Comparison of ENCODE assay signal across 20 cellular contexts in genomic region chr16:11990672-11991390, GRCh38. TPM values are rescaled to one million over a fixed set of nuclear protein-coding genes. Genes with fewer than 3 reads are reported as not detected.
DNase-seq lines count a peak whose midpoint lies in the region; ATAC-seq, FAIRE-seq and TF ChIP-seq lines count a peak whose summit lies in the region.
"Had no signal": no experiment of that assay in that cellular context is flagged by ENCODE, and none has a peak within 500 bp of the region (broad histone marks: within the 10 kb centered on the region; RNA-seq: fewer than 3 reads in every experiment).

No MANE protein-coding gene starts in this region.

- H4K8ac ChIP-seq in neuronal stem cell (ENCODE audit: low read depth, low read length), result no peak overlapping the region

- H3K36me3 ChIP-seq in HepG2 (replicated peaks in 1 of 2; ENCODE audit: control insufficient read depth in 1 of 2, insufficient read depth in 2 of 2, low read length in 2 of 2) (no peaks in the 10 kb centered on the region), right lobe of liver (no peaks in the 10 kb centered on the region), neuronal stem cell (replicated peaks in 1 of 2; ENCODE audit: control insufficient read depth in 2 of 2, insufficient read depth in 2 of 2, low read length in 2 of 2) (no peaks in the 10 kb centered on the region)
- H3K36me3 ChIP-seq: gastrocnemius medialis, thoracic aorta, WERI-Rb-1 had no signal

- 81% methylated on average over 11 of the region's 11 CpGs for WGBS in HepG2 (ENCODE audit: low lambda C conversion rate)
- 65% methylated on average over 10 of the region's 11 CpGs for WGBS in right lobe of liver (ENCODE audit: insufficient coverage, low coverage, low lambda C conversion rate, missing lambda C conversion rate)
- WGBS in neuronal stem cell (ENCODE audit: extremely low coverage in 2 of 2, insufficient read length in 2 of 2, insufficient replicate concordance in 1 of 2), 2 donors, result no CpG with 5 or more reads among the region's 11 CpGs

- no peak overlapping the region for H3K14ac ChIP-seq in neuronal stem cell (ENCODE audit: low read length)

- no peaks in the 10 kb centered on the region for H4K20me1 ChIP-seq in HepG2 (ENCODE audit: insufficient read depth, low read length)

- no peak for TF ChIP-seq EP300 in HepG2 (IDR thresholded peaks at IDR 0.05; ENCODE audit: low read depth in 2 of 2, low read length in 2 of 2)
- TF ChIP-seq EP300 in HepG2 (CRISPR knock-in tag; IDR thresholded peaks at IDR 0.05; ENCODE audit: borderline replicate concordance), result no peak

- TF ChIP-seq RAD21 in HepG2 (CRISPR knock-in tag; IDR thresholded peaks at IDR 0.05), result no peak

- H3K79me1 ChIP-seq in neuronal stem cell (ENCODE audit: low read depth, low read length), result no peaks in the 10 kb centered on the region

- intact Hi-C loops in HepG2 (cut with micrococcal nuclease; ENCODE audit: unreplicated experiment), result no loop called here
- intact Hi-C loops in right lobe of liver (cut with DNase I), result no loop called here

- H2AFZ ChIP-seq in HepG2 (ENCODE audit: low read length), result no peak overlapping the region
- H2AFZ ChIP-seq in neuronal stem cell (ENCODE audit: low read length), result no peak overlapping the region

- TF ChIP-seq POLR2A in HepG2 (IDR thresholded peaks at IDR 0.05; ENCODE audit: insufficient read depth in 1 of 2, low read depth in 2 of 2, low read length in 2 of 2) (no peak), right lobe of liver (IDR thresholded peaks at IDR 0.05) (no peak)

- H3K4me3 ChIP-seq in HepG2 (replicated peaks in 1 of 3; ENCODE audit: insufficient read depth in 1 of 3, low read depth in 2 of 3, low read length in 3 of 3) (no peak overlapping the region), right lobe of liver (no peak overlapping the region), neuronal stem cell (ENCODE audit: low read length in 2 of 2) (no peak overlapping the region)
- H3K4me3 ChIP-seq: gastrocnemius medialis, thoracic aorta had no signal

- H2BK120ac ChIP-seq in neuronal stem cell (ENCODE audit: low read depth, low read length), result no peak overlapping the region

- DNase-seq in HepG2 (ENCODE audit: low spot score), result no peak
- DNase-seq in right lobe of liver, result no peak
- DNase-seq in kidney tubule cell (ENCODE audit: low spot score), result peak; percentile 94
- DNase-seq in NCI-H2227 (lab: John Stamatoyannopoulos, UW; ENCODE audit: unreplicated experiment), result no peak
- no peak for DNase-seq in neuronal stem cell (ENCODE audit: low spot score)
- DNase-seq in LoVo (ENCODE audit: low spot score), result no peak
- no peak for DNase-seq in activated CD4-positive, alpha-beta T cell treated with anti-CD3 and anti-CD28 coated beads for 1 hour
- DNase-seq: activated effector memory CD4-positive, alpha-beta T cell treated with Interleukin-2 at 50 U/mL for 16 hours; CD4-positive, alpha-beta memory T cell; gastrocnemius medialis; NCI-H2029; stimulated activated CD4-positive, alpha-beta T cell treated with anti-CD3 and anti-CD28 coated beads, Interleukin-2, amount 100 ng/mL, for 24 hours; WERI-Rb-1 had no signal

- ATAC-seq in HepG2 (0 out of 3 replicates have a peak, but pooled peaks have one; percentile 10), right lobe of liver (no peak), HG03196 (IDR thresholded peaks at IDR 0.05; ENCODE audit: unreplicated experiment) (peak; percentile 48)
- ATAC-seq: gastrocnemius medialis, sciatic nerve had no signal

- H3K9ac ChIP-seq in HepG2 (ENCODE audit: insufficient read depth, low read depth, low read length), result no peak overlapping the region
- H3K9ac ChIP-seq in neuronal stem cell (ENCODE audit: low read depth, low read length, poor library complexity), result no peak overlapping the region

- peaks cover 31% of the 10 kb centered on the region for H3K4me1 ChIP-seq in HepG2 (ENCODE audit: insufficient read depth, low read length)
- no peaks in the 10 kb centered on the region for H3K4me1 ChIP-seq in right lobe of liver
- H3K4me1 ChIP-seq in neuronal stem cell (ENCODE audit: control insufficient read depth in 2 of 2, insufficient read depth in 1 of 2, low read depth in 1 of 2, low read length in 2 of 2), result peaks cover 0 to 13% of the 10 kb centered on the region in 2 donors

- no peaks in the 10 kb centered on the region for H3K79me2 ChIP-seq in HepG2 (ENCODE audit: insufficient read depth, low read length)

- no TSS peak for BruUV-seq in HepG2 (replicated peaks; lab: Mats Ljungman, UMichigan)

- POLR2A ChIA-PET in HepG2 (lab: Yijun Ruan, JAX), result interaction anchor here (5.0 kb wide), 1 partner anchor 13 kb away, joined by 38 read pairs; the partner anchor contains the start of gene SNX29

- no peak for TF ChIP-seq CTCF in HepG2 (CRISPR knock-in tag; IDR thresholded peaks at IDR 0.05)
- no peak for TF ChIP-seq CTCF in right lobe of liver (IDR thresholded peaks at IDR 0.05)

- no peak overlapping the region for H3K18ac ChIP-seq in neuronal stem cell (ENCODE audit: low read length)

- H2AK5ac ChIP-seq in neuronal stem cell (ENCODE audit: low read depth, low read length), result no peak overlapping the region

- H3K4ac ChIP-seq in neuronal stem cell (ENCODE audit: low read length), result no peak overlapping the region

- H2BK12ac ChIP-seq in neuronal stem cell (ENCODE audit: low read length), result no peak overlapping the region

- H3K9me3 ChIP-seq in HepG2 (ENCODE audit: low read length) (no peaks in the 10 kb centered on the region), right lobe of liver (no peaks in the 10 kb centered on the region), neuronal stem cell (replicated peaks in 1 of 2; ENCODE audit: control insufficient read depth in 2 of 2, insufficient read depth in 1 of 2, low read depth in 1 of 2, low read length in 2 of 2) (no peaks in the 10 kb centered on the region)
- H3K9me3 ChIP-seq: gastrocnemius medialis, thoracic aorta had no signal

- CTCF ChIA-PET in HepG2 (lab: Yijun Ruan, JAX; ENCODE audit: low intra/inter-chr PET ratio, low total read pairs), result no interaction called here

- no peak overlapping the region for H2BK15ac ChIP-seq in neuronal stem cell (ENCODE audit: low read length)

- no peak overlapping the region for H3K27ac ChIP-seq in HepG2 (ENCODE audit: extremely low read length, insufficient read depth, low read length)
- no peak overlapping the region for H3K27ac ChIP-seq in right lobe of liver
- no peak overlapping the region for H3K27ac ChIP-seq in neuronal stem cell (replicated peaks; ENCODE audit: low read length)
- H3K27ac ChIP-seq: gastrocnemius medialis, thoracic aorta, WERI-Rb-1 had no signal

- no peak overlapping the region for H3K23ac ChIP-seq in neuronal stem cell (ENCODE audit: low read depth, low read length, poor library complexity)

- no peak overlapping the region for H2BK5ac ChIP-seq in neuronal stem cell (ENCODE audit: low read length)

- no peak for FAIRE-seq in HepG2 (lab: Jason Lieb, UNC)
- FAIRE-seq: A204.1 had no signal

- in situ Hi-C loops in HepG2 (cut with HindIII; ENCODE audit: extremely low pct_ligation_motif_present, low pct_unique_long_range_greater_than_20kb), result no loop called here

- H3K4me2 ChIP-seq in HepG2 (ENCODE audit: low read depth, low read length) (no peak overlapping the region), neuronal stem cell (ENCODE audit: insufficient read depth, low read length, poor library complexity, severe bottlenecking) (no peak overlapping the region)

- no peak overlapping the region for H4K91ac ChIP-seq in neuronal stem cell (ENCODE audit: low read depth, low read length, poor library complexity)

- H3K27me3 ChIP-seq in HepG2 (ENCODE audit: control insufficient read depth in 1 of 2, insufficient read depth in 2 of 2, low read length in 2 of 2), result no peaks in the 10 kb centered on the region
- no peaks in the 10 kb centered on the region for H3K27me3 ChIP-seq in right lobe of liver
- H3K27me3 ChIP-seq in neuronal stem cell (ENCODE audit: control insufficient read depth in 3 of 3, insufficient read depth in 3 of 3, low read depth in 1 of 3, low read length in 3 of 3), result no peaks in the 10 kb centered on the region
- H3K27me3 ChIP-seq: gastrocnemius medialis had no signal

RNA-seq across cellular contexts. Expression of gene SNX29, which starts 14.3 kb away (rescaled TPM):
- total RNA-seq in HepG2 (2016; rRNA removed; fragmentation: Illumina TruSeq; extraction: Trizol) (5.2 and 6.5 TPM in 2 replicates), right lobe of liver (1 to 10 TPM; 5.1 to 9.8 (median 8.1) TPM)
- total RNA-seq in HepG2 (2016; cell fraction: cytosol; rRNA removed; fragmentation: Illumina TruSeq; extraction: Trizol; ENCODE audit: low read depth), result 3.1 and 5.5 TPM in 2 replicates
- total RNA-seq in HepG2 (2016; cell fraction: insoluble cytoplasmic fraction; rRNA removed; fragmentation: Illumina TruSeq; extraction: Trizol), result 3.4 and 4.6 TPM in 2 replicates
- 2.5 and 3.3 TPM in 2 replicates for total RNA-seq in HepG2 (2016; cell fraction: membrane; rRNA removed; fragmentation: Illumina TruSeq; extraction: Trizol)
- 8.7 and 12.7 TPM in 2 replicates for total RNA-seq in HepG2 (2016; cell fraction: nucleus; rRNA removed; fragmentation: Illumina TruSeq; extraction: Trizol)
- polyA plus RNA-seq in HepG2 (2011; rRNA removed), result 3.4 TPM in 2 replicates
- 2.5 and 2.6 TPM in 2 replicates for polyA plus RNA-seq in HepG2 (2011; cell fraction: cytosol; rRNA removed)
- polyA plus RNA-seq in HepG2 (2011; cell fraction: nucleus; rRNA removed), result 4.1 and 4.5 TPM in 2 replicates
- 2.7 and 3.1 TPM in 2 replicates for polyA plus RNA-seq in HepG2 (2012)
- polyA plus RNA-seq in HepG2 (2016; cell fraction: cytosol; fragmentation: Illumina TruSeq; extraction: Trizol; ENCODE audit: low read depth), result 0.49 and 0.50 TPM in 2 replicates
- polyA plus RNA-seq in HepG2 (2016; cell fraction: insoluble cytoplasmic fraction; fragmentation: Illumina TruSeq; extraction: Trizol; ENCODE audit: low read depth), result 2.6 and 3.8 TPM in 2 replicates
- polyA plus RNA-seq in HepG2 (2016; cell fraction: membrane; fragmentation: Illumina TruSeq; extraction: Trizol; ENCODE audit: low read depth), result 0.64 and 0.65 TPM in 2 replicates
- 3.4 and 3.7 TPM in 2 replicates for polyA plus RNA-seq in HepG2 (2016; cell fraction: nucleus; fragmentation: Illumina TruSeq; extraction: Trizol; ENCODE audit: insufficient read depth, low read depth)
- 16.0 and 20.2 TPM in 2 replicates for polyA minus RNA-seq in HepG2 (2011; rRNA and poly(A)+ RNA removed; ENCODE audit: low replicate concordance)
- polyA minus RNA-seq in HepG2 (2011; cell fraction: cytosol; rRNA and poly(A)+ RNA removed), result 2.9 and 3.2 TPM in 2 replicates
- 15.6 and 19.6 TPM in 2 replicates for polyA minus RNA-seq in HepG2 (2011; cell fraction: nucleus; rRNA and poly(A)+ RNA removed)
- polyA plus RNA-seq in neuronal stem cell (2013, experiment 1 of 2), result 3.4 TPM
- polyA plus RNA-seq in neuronal stem cell (2013, experiment 2 of 2), result 3.6 TPM

RNA-seq across cellular contexts. Expression of gene TNFRSF17, which starts 25.8 kb away (rescaled TPM):
- total RNA-seq in HepG2 (2016; rRNA removed; fragmentation: Illumina TruSeq; extraction: Trizol) (not detected in 2 replicates), right lobe of liver (under 1 TPM in 1 of 6 experiments, not detected in 5; 0.44 TPM)
- not detected in 2 replicates for total RNA-seq in HepG2 (2016; cell fraction: cytosol; rRNA removed; fragmentation: Illumina TruSeq; extraction: Trizol; ENCODE audit: low read depth)
- total RNA-seq in HepG2 (2016; cell fraction: insoluble cytoplasmic fraction; rRNA removed; fragmentation: Illumina TruSeq; extraction: Trizol), result not detected in 2 replicates
- not detected in 2 replicates for total RNA-seq in HepG2 (2016; cell fraction: membrane; rRNA removed; fragmentation: Illumina TruSeq; extraction: Trizol)
- total RNA-seq in HepG2 (2016; cell fraction: nucleus; rRNA removed; fragmentation: Illumina TruSeq; extraction: Trizol), result not detected in 2 replicates
- polyA plus RNA-seq in HepG2 (2011; rRNA removed), result not detected in 2 replicates
- not detected in 2 replicates for polyA plus RNA-seq in HepG2 (2011; cell fraction: cytosol; rRNA removed)
- not detected in 2 replicates for polyA plus RNA-seq in HepG2 (2011; cell fraction: nucleus; rRNA removed)
- not detected in 2 replicates for polyA plus RNA-seq in HepG2 (2012)
- not detected in 2 replicates for polyA plus RNA-seq in HepG2 (2016; cell fraction: cytosol; fragmentation: Illumina TruSeq; extraction: Trizol; ENCODE audit: low read depth)
- polyA plus RNA-seq in HepG2 (2016; cell fraction: insoluble cytoplasmic fraction; fragmentation: Illumina TruSeq; extraction: Trizol; ENCODE audit: low read depth), result not detected in 2 replicates
- not detected in 2 replicates for polyA plus RNA-seq in HepG2 (2016; cell fraction: membrane; fragmentation: Illumina TruSeq; extraction: Trizol; ENCODE audit: low read depth)
- polyA plus RNA-seq in HepG2 (2016; cell fraction: nucleus; fragmentation: Illumina TruSeq; extraction: Trizol; ENCODE audit: insufficient read depth, low read depth), result not detected in 2 replicates
- polyA minus RNA-seq in HepG2 (2011; rRNA and poly(A)+ RNA removed; ENCODE audit: low replicate concordance), result not detected in 2 replicates
- polyA minus RNA-seq in HepG2 (2011; cell fraction: cytosol; rRNA and poly(A)+ RNA removed), result not detected in 2 replicates
- polyA minus RNA-seq in HepG2 (2011; cell fraction: nucleus; rRNA and poly(A)+ RNA removed), result not detected in 2 replicates
- not detected for polyA plus RNA-seq in neuronal stem cell (2013, experiment 1 of 2)
- not detected for polyA plus RNA-seq in neuronal stem cell (2013, experiment 2 of 2)
- total RNA-seq: activated CD8-positive, alpha-beta memory T cell treated with anti-CD3 and anti-CD28 coated beads for 36 hours; CD4-positive, alpha-beta memory T cell; gastrocnemius medialis; lung microvascular endothelial cell; neural crest cell; sciatic nerve; thoracic aorta had no signal

RNA-seq across cellular contexts. Expression of gene NPIPB2, which starts 49.0 kb away (rescaled TPM):
- total RNA-seq in HepG2 (2016; rRNA removed; fragmentation: Illumina TruSeq; extraction: Trizol) (1.8 TPM in 1 of 2 replicates, not detected in the other), right lobe of liver (10 to 100 TPM in 1 of 6 experiments, 1 to 10 TPM in 5; 2.1 to 10.2 (median 4.2) TPM)
- 0.62 TPM in 1 of 2 replicates, not detected in the other for total RNA-seq in HepG2 (2016; cell fraction: cytosol; rRNA removed; fragmentation: Illumina TruSeq; extraction: Trizol; ENCODE audit: low read depth)
- total RNA-seq in HepG2 (2016; cell fraction: insoluble cytoplasmic fraction; rRNA removed; fragmentation: Illumina TruSeq; extraction: Trizol), result 0.80 TPM in 1 of 2 replicates, not detected in the other
- 0.90 TPM in 1 of 2 replicates, not detected in the other for total RNA-seq in HepG2 (2016; cell fraction: membrane; rRNA removed; fragmentation: Illumina TruSeq; extraction: Trizol)
- 5.1 and 6.2 TPM in 2 replicates for total RNA-seq in HepG2 (2016; cell fraction: nucleus; rRNA removed; fragmentation: Illumina TruSeq; extraction: Trizol)
- polyA plus RNA-seq in HepG2 (2011; rRNA removed), result 3.2 and 4.1 TPM in 2 replicates
- 0.36 TPM in 2 replicates for polyA plus RNA-seq in HepG2 (2011; cell fraction: cytosol; rRNA removed)
- 14.3 and 18.9 TPM in 2 replicates for polyA plus RNA-seq in HepG2 (2011; cell fraction: nucleus; rRNA removed)
- polyA plus RNA-seq in HepG2 (2012), result 4.7 and 8.0 TPM in 2 replicates
- not detected in 2 replicates for polyA plus RNA-seq in HepG2 (2016; cell fraction: cytosol; fragmentation: Illumina TruSeq; extraction: Trizol; ENCODE audit: low read depth)
- 1.3 and 1.4 TPM in 2 replicates for polyA plus RNA-seq in HepG2 (2016; cell fraction: insoluble cytoplasmic fraction; fragmentation: Illumina TruSeq; extraction: Trizol; ENCODE audit: low read depth)
- polyA plus RNA-seq in HepG2 (2016; cell fraction: membrane; fragmentation: Illumina TruSeq; extraction: Trizol; ENCODE audit: low read depth), result 0.79 TPM in 1 of 2 replicates, not detected in the other
- 30.6 and 37.6 TPM in 2 replicates for polyA plus RNA-seq in HepG2 (2016; cell fraction: nucleus; fragmentation: Illumina TruSeq; extraction: Trizol; ENCODE audit: insufficient read depth, low read depth)
- 2.0 and 9.1 TPM in 2 replicates for polyA minus RNA-seq in HepG2 (2011; rRNA and poly(A)+ RNA removed; ENCODE audit: low replicate concordance)
- 1.3 TPM in 1 of 2 replicates, not detected in the other for polyA minus RNA-seq in HepG2 (2011; cell fraction: cytosol; rRNA and poly(A)+ RNA removed)
- polyA minus RNA-seq in HepG2 (2011; cell fraction: nucleus; rRNA and poly(A)+ RNA removed), result 9.1 and 14.2 TPM in 2 replicates
- polyA plus RNA-seq in neuronal stem cell (2013, experiment 1 of 2), result 3.4 TPM
- 3.3 TPM for polyA plus RNA-seq in neuronal stem cell (2013, experiment 2 of 2)

Comparison
In these comparisons a context has a peak if more than half of its experiments do, and no peak if none do; other contexts are left out.
1. ATAC-seq: peak in HepG2 (single experiment) and HG03196 (single experiment); none in right lobe of liver (0 of 4).